In genomic region chr2:34570266-34570872, GRCh38 we compare ENCODE assay signal across 9 cellular contexts.
A peak's percentile ranks its signal among the peaks of the same experiment; 100 is the strongest.
DNase-seq lines count a peak whose midpoint lies in the region; ATAC-seq and TF ChIP-seq lines count a peak whose summit lies in the region.
"Had no signal": no experiment of that assay in that cellular context is flagged by ENCODE, and none has a peak within 500 bp of the region (broad histone marks: within the 10 kb centered on the region; RNA-seq: fewer than 3 reads in every experiment).

No MANE protein-coding gene starts in this region.

- no peak overlapping the region for H3K4me3 ChIP-seq in adrenal gland

- 53 to 71% (median 60%) methylated on average over 6 to 7 of the region's 7 CpGs for WGBS in adrenal gland, 4 donors

- DNase-seq in HCEC 1CT (peak; percentile 0), SK-MEL-5 (ENCODE audit: low read depth, low spot score) (peak; percentile 83), left colon (no peak), NCI-H187 (lab: John Stamatoyannopoulos, UW) (no peak), adrenal gland (no peak)
- DNase-seq: NCI-H69 had no signal

- TF ChIP-seq CTCF in C4-2B (conservative IDR thresholded peaks at IDR 0.05): peak; percentile 57
- TF ChIP-seq CTCF in adrenal gland (IDR thresholded peaks at IDR 0.05): no peak

- ATAC-seq in left colon (peak; percentile 76), GM18505 (IDR thresholded peaks at IDR 0.05; ENCODE audit: unreplicated experiment) (no peak), HG03457 (IDR thresholded peaks at IDR 0.05; ENCODE audit: unreplicated experiment) (no peak)

- in situ Hi-C loops in SK-MEL-5 (cut with HindIII; ENCODE audit: low pct_unique_long_range_greater_than_20kb, low sequenced_read_pairs): no loop called here

- no peaks in the 10 kb centered on the region for H3K36me3 ChIP-seq in adrenal gland (replicated peaks in 1 of 2)

- H3K27me3 ChIP-seq in adrenal gland: no peaks in the 10 kb centered on the region

- intact Hi-C loops in left colon (cut with DNase I, micrococcal nuclease): no loop called here
- intact Hi-C loops in adrenal gland (cut with DNase I): no loop called here

- H3K27ac ChIP-seq in C4-2B (no peak overlapping the region), adrenal gland (no peak overlapping the region)

- TF ChIP-seq POLR2A in GM18505 (IDR thresholded peaks at IDR 0.05; ENCODE audit: borderline replicate concordance, extremely low read depth, insufficient read depth, insufficient read length) (no peak), adrenal gland (IDR thresholded peaks at IDR 0.05) (no peak)

- H3K9me3 ChIP-seq in adrenal gland (replicated peaks in 1 of 3): no peaks in the 10 kb centered on the region

- no peaks in the 10 kb centered on the region for H3K4me1 ChIP-seq in adrenal gland (replicated peaks in 1 of 2)

Comparison
In these comparisons a context has a peak if more than half of its experiments do, and no peak if none do; other contexts are left out.
1. DNase-seq: peak in HCEC 1CT (single experiment) and SK-MEL-5 (single experiment); none in left colon (0 of 2), NCI-H187 (0 of 2) and adrenal gland (0 of 7).